8 cellular contexts compared by ENCODE assay signal in the genomic region with DNA sequence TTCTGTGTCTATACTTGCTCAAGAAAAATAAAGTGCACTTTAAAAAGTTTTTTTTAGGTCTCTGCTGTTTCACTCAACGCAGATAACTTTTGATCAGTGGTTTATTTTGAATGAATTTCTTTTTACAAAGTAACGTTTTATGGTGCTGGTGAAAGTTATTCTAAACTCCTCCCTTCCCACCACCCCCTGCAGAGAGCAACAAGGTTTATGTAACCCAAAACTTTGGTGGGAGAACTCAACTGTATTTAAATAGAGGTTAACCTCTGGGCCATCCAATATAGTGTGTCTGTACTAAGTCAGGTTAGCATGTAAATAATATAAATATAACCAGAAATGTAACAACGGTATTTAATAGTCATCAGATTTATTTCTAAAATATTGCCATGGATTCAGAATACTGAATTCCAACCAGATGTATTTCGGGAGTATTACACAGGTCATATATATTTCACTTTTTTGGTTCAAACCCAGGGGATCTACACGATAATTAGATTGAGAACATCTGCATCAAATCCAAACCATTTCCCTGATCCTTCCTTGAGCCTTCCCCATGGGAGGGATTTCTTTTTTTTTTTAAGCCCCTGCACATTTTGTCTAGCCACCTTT. TPM values are rescaled to one million over a fixed set of nuclear protein-coding genes. Genes with fewer than 3 reads are reported as not detected.
DNase-seq lines count a peak whose midpoint lies in the region; FAIRE-seq and TF ChIP-seq lines count a peak whose summit lies in the region.

No MANE protein-coding gene starts in this region.

- WGBS in tibial nerve, 2 donors: 24 to 25% methylated on average over 5 of the region's 5 CpGs

- no peak overlapping the region for H3K27ac ChIP-seq in keratinocyte (ENCODE audit: control insufficient read depth, insufficient read depth, low read length)
- H3K27ac ChIP-seq in tibial nerve: peak overlapping the region; percentile 58 to 90 (median 79)

- no peak for DNase-seq in activated naive CD4-positive, alpha-beta T cell treated with anti-CD3 and anti-CD28 coated beads for 36 hours
- DNase-seq in activated naive CD4-positive, alpha-beta T cell treated with anti-CD3 and anti-CD28 coated beads, Interleukin-2, amount 50 U/mL, for 16 hours: no peak
- DNase-seq in activated CD4-positive, alpha-beta memory T cell treated with anti-CD3 and anti-CD28 coated beads, Interleukin-2, amount 10 ng/mL, durations not matched to agents 7 days and 5 days: no peak
- DNase-seq in keratinocyte (ENCODE audit: low read depth, low spot score) (no peak), tibial nerve (ENCODE audit: low spot score in 2 of 2) (no peak), NCI-H446 treated with DMSO at 0.1 percent for 48 hours (lab: John Stamatoyannopoulos, UW) (no peak), islet precursor cell (no peak)
- DNase-seq in stimulated activated CD4-positive, alpha-beta T cell treated with anti-CD3 and anti-CD28 coated beads, Interleukin-12 subunit alpha, Interleukin-12 subunit beta, amount 100 ng/mL, for 4 hours: no peak

- H3K36me3 Mint-ChIP-seq in activated naive CD4-positive, alpha-beta T cell treated with anti-CD3 and anti-CD28 coated beads for 36 hours (ENCODE audit: low read depth): no peaks in the 10 kb centered on the region
- H3K36me3 Mint-ChIP-seq in activated CD4-positive, alpha-beta memory T cell treated with anti-CD3 and anti-CD28 coated beads, Interleukin-2, amount 10 ng/mL, durations not matched to agents 7 days and 5 days (ENCODE audit: low read depth): no peaks in the 10 kb centered on the region

- POLR2A ChIA-PET in activated CD4-positive, alpha-beta memory T cell treated with anti-CD3 and anti-CD28 coated beads, Interleukin-2, amount 10 ng/mL, durations not matched to agents 7 days and 5 days (lab: Charles Lee): interaction anchor here (1.3 to 1.6 kb wide), 2 partner anchors 70 to 938 kb away, joined by 4 to 8 read pairs; a partner anchor contains a TSS

- H3K79me2 ChIP-seq in keratinocyte (ENCODE audit: control insufficient read depth, insufficient read depth, low read length): peaks cover 10% of the 10 kb centered on the region

- H3K27ac Mint-ChIP-seq in activated naive CD4-positive, alpha-beta T cell treated with anti-CD3 and anti-CD28 coated beads for 36 hours: no peak overlapping the region
- no peak overlapping the region for H3K27ac Mint-ChIP-seq in activated CD4-positive, alpha-beta memory T cell treated with anti-CD3 and anti-CD28 coated beads, Interleukin-2, amount 10 ng/mL, durations not matched to agents 7 days and 5 days

- H4K20me1 ChIP-seq in keratinocyte (ENCODE audit: control insufficient read depth, extremely low read depth, insufficient read depth, low read length): no peaks in the 10 kb centered on the region

- H3K9me3 ChIP-seq in keratinocyte (ENCODE audit: control insufficient read depth, low read depth, low read length) (no peaks in the 10 kb centered on the region), tibial nerve (no peaks in the 10 kb centered on the region)

- H3K36me3 ChIP-seq in keratinocyte (ENCODE audit: control insufficient read depth in 2 of 2, extremely low read depth in 1 of 2, insufficient read depth in 2 of 2, low read length in 2 of 2): no peaks in the 10 kb centered on the region
- H3K36me3 ChIP-seq in tibial nerve: no peaks in the 10 kb centered on the region

- no peak for TF ChIP-seq EP300 in tibial nerve (IDR thresholded peaks at IDR 0.05)

- H3K9me3 Mint-ChIP-seq in activated naive CD4-positive, alpha-beta T cell treated with anti-CD3 and anti-CD28 coated beads for 36 hours: no peaks in the 10 kb centered on the region
- no peaks in the 10 kb centered on the region for H3K9me3 Mint-ChIP-seq in activated CD4-positive, alpha-beta memory T cell treated with anti-CD3 and anti-CD28 coated beads, Interleukin-2, amount 10 ng/mL, durations not matched to agents 7 days and 5 days

- intact Hi-C loops in activated naive CD4-positive, alpha-beta T cell treated with anti-CD3 and anti-CD28 coated beads for 36 hours (cut with micrococcal nuclease): loop anchor here (2.0 to 10.0 kb wide), 5 partner anchors 271 to 551 kb away; no protein-coding TSS in a partner anchor

- peak overlapping the region; percentile 92 for H3K4me2 ChIP-seq in keratinocyte (ENCODE audit: control insufficient read depth, extremely low read depth, insufficient read depth, low read depth, low read length)

- no peak for TF ChIP-seq CTCF in keratinocyte (optimal IDR thresholded peaks at IDR 0.05 in 1 of 3, IDR thresholded peaks at IDR 0.05 in 1 of 3, conservative IDR thresholded peaks at IDR 0.05 in 1 of 3; ENCODE audit: extremely low read depth in 1 of 3, insufficient read depth in 2 of 3, low read length in 3 of 3)
- no peak for TF ChIP-seq CTCF in tibial nerve (IDR thresholded peaks at IDR 0.05)

- CTCF ChIA-PET in activated naive CD4-positive, alpha-beta T cell treated with anti-CD3 and anti-CD28 coated beads for 36 hours (lab: Charles Lee): no interaction called here
- CTCF ChIA-PET in activated CD4-positive, alpha-beta memory T cell treated with anti-CD3 and anti-CD28 coated beads, Interleukin-2, amount 10 ng/mL, durations not matched to agents 7 days and 5 days (lab: Charles Lee): interaction anchor here (0.7 to 1.6 kb wide), 4 partner anchors 10 to 70 kb away, joined by 3 to 14 read pairs (median 4); no protein-coding TSS in a partner anchor

- peak overlapping the region; percentile 58 for H3K4me3 Mint-ChIP-seq in activated naive CD4-positive, alpha-beta T cell treated with anti-CD3 and anti-CD28 coated beads for 36 hours
- H3K4me3 Mint-ChIP-seq in activated CD4-positive, alpha-beta memory T cell treated with anti-CD3 and anti-CD28 coated beads, Interleukin-2, amount 10 ng/mL, durations not matched to agents 7 days and 5 days: peak overlapping the region; percentile 55

- peak overlapping the region in 2 of 3 experiments; percentile 50 to 63 for H3K4me3 ChIP-seq in keratinocyte (ENCODE audit: control insufficient read depth in 2 of 3, extremely low read depth in 1 of 3, insufficient read depth in 2 of 3, low read depth in 1 of 3, low read length in 3 of 3)
- peak overlapping the region; percentile 59 to 97 (median 70) for H3K4me3 ChIP-seq in tibial nerve

- H3K27me3 Mint-ChIP-seq in activated naive CD4-positive, alpha-beta T cell treated with anti-CD3 and anti-CD28 coated beads for 36 hours (ENCODE audit: low read depth): no peaks in the 10 kb centered on the region
- H3K27me3 Mint-ChIP-seq in activated CD4-positive, alpha-beta memory T cell treated with anti-CD3 and anti-CD28 coated beads, Interleukin-2, amount 10 ng/mL, durations not matched to agents 7 days and 5 days: peaks cover 22% of the 10 kb centered on the region

- peaks cover 17% of the 10 kb centered on the region for H3K4me1 ChIP-seq in keratinocyte (ENCODE audit: control insufficient read depth, extremely low read depth, insufficient read depth, low read length)
- H3K4me1 ChIP-seq in tibial nerve: peaks cover 0 to 25% (median 5%) of the 10 kb centered on the region in 4 donors

- H3K27me3 ChIP-seq in keratinocyte (ENCODE audit: control insufficient read depth, extremely low read depth, insufficient read depth, low read length) (no peaks in the 10 kb centered on the region), tibial nerve (no peaks in the 10 kb centered on the region)

- no peak overlapping the region for H2AFZ ChIP-seq in keratinocyte (ENCODE audit: control insufficient read depth, low read length)

- dilution Hi-C loops in keratinocyte (cut with MboI; ENCODE audit: extremely low pct_ligation_motif_present, low sequenced_read_pairs): no loop called here

- H3K9me1 ChIP-seq in keratinocyte (ENCODE audit: control insufficient read depth, extremely low read depth, insufficient read depth, low read length): no peaks in the 10 kb centered on the region

- no peak for FAIRE-seq in keratinocyte (lab: Jason Lieb, UNC)

- H3K4me1 Mint-ChIP-seq in activated naive CD4-positive, alpha-beta T cell treated with anti-CD3 and anti-CD28 coated beads for 36 hours (ENCODE audit: low read depth): peaks cover 12% of the 10 kb centered on the region
- peaks cover 15% of the 10 kb centered on the region for H3K4me1 Mint-ChIP-seq in activated CD4-positive, alpha-beta memory T cell treated with anti-CD3 and anti-CD28 coated beads, Interleukin-2, amount 10 ng/mL, durations not matched to agents 7 days and 5 days

- H3K9ac ChIP-seq in keratinocyte (ENCODE audit: control insufficient read depth, extremely low read depth, insufficient read depth, low read length): peak overlapping the region; percentile 87

- TF ChIP-seq POLR2A in tibial nerve (IDR thresholded peaks at IDR 0.05): no peak

RNA-seq across cellular contexts. Expression of a gene that starts 3.9 kb away (rescaled TPM):
- total RNA-seq in activated naive CD4-positive, alpha-beta T cell treated with anti-CD3 and anti-CD28 coated beads for 36 hours: 10 to 100 TPM; 22.2 to 25.5 TPM
- total RNA-seq in activated CD4-positive, alpha-beta memory T cell treated with anti-CD3 and anti-CD28 coated beads, Interleukin-2, amount 10 ng/mL, durations not matched to agents 7 days and 5 days: 10 to 100 TPM; 21.1 to 22.4 TPM
- 16.8 to 21.7 TPM (median 18.3 TPM) in 3 replicates for polyA plus RNA-seq in keratinocyte
- polyA plus RNA-seq in keratinocyte (2011; ENCODE audit: low read depth): 187 TPM
- 26.5 and 35.8 TPM in 2 replicates for polyA plus RNA-seq in keratinocyte (2011; cell fraction: cytosol; rRNA removed)
- polyA plus RNA-seq in keratinocyte (2011; cell fraction: nucleus; rRNA removed): 22.6 and 25.8 TPM in 2 replicates
- 25.7 and 36.2 TPM in 2 replicates for polyA plus RNA-seq in keratinocyte (2012; ENCODE audit: low replicate concordance)
- 21.7 to 28.8 TPM (median 24.7 TPM) in 3 replicates for polyA minus RNA-seq in keratinocyte
- 17.3 TPM for polyA minus RNA-seq in keratinocyte (2011; cell fraction: cytosol; rRNA and poly(A)+ RNA removed)
- 25.2 and 40.1 TPM in 2 replicates for polyA minus RNA-seq in keratinocyte (2011; cell fraction: nucleus; rRNA and poly(A)+ RNA removed)
- total RNA-seq in tibial nerve: 100 to 1,000 TPM in 1 of 4 donors, 10 to 100 TPM in 3; 74.5 to 104 (median 84.3) TPM
